Comparison of ENCODE assay signal across 1 cellular context in the genomic region with DNA sequence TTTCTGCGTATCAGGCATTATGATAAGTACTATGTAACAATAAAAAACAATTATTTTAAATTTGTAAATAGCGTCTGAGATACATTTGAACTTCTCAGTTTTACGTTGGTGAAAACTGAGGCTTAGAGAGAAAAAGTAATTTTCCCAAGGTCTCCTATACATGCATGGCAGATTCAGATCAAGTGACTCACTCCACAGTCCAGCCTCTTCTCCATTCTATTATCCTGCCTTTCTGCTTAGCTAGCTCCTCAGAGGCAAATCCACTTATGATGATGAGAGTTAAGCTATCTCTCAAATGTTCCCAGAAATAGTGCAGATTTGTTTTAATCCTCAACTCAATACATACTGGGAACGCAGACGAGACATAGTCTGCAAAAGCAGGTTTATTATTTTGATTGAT.
TF ChIP-seq lines count a peak whose summit lies in the region.

No MANE protein-coding gene starts in this region.

TF ChIP-seq in SK-N-SH treated with all-trans-retinoic acid at 6 μM for 48 hours, 23 proteins besides CTCF, POLR2A, EP300 and RAD21 (continued from another document):
- TF ChIP-seq, protein P1, sequence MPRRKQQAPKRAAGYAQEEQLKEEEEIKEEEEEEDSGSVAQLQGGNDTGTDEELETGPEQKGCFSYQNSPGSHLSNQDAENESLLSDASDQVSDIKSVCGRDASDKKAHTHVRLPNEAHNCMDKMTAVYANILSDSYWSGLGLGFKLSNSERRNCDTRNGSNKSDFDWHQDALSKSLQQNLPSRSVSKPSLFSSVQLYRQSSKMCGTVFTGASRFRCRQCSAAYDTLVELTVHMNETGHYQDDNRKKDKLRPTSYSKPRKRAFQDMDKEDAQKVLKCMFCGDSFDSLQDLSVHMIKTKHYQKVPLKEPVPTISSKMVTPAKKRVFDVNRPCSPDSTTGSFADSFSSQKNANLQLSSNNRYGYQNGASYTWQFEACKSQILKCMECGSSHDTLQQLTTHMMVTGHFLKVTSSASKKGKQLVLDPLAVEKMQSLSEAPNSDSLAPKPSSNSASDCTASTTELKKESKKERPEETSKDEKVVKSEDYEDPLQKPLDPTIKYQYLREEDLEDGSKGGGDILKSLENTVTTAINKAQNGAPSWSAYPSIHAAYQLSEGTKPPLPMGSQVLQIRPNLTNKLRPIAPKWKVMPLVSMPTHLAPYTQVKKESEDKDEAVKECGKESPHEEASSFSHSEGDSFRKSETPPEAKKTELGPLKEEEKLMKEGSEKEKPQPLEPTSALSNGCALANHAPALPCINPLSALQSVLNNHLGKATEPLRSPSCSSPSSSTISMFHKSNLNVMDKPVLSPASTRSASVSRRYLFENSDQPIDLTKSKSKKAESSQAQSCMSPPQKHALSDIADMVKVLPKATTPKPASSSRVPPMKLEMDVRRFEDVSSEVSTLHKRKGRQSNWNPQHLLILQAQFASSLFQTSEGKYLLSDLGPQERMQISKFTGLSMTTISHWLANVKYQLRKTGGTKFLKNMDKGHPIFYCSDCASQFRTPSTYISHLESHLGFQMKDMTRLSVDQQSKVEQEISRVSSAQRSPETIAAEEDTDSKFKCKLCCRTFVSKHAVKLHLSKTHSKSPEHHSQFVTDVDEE (CRISPR knock-in tag; IDR thresholded peaks at IDR 0.05), result no peak
- TF ChIP-seq GLIS3 (CRISPR knock-in tag; IDR thresholded peaks at IDR 0.05), result no peak
- no peak for TF ChIP-seq TCF4 (CRISPR knock-in tag; IDR thresholded peaks at IDR 0.05; ENCODE audit: borderline replicate concordance)
- TF ChIP-seq ZFP30 (CRISPR knock-in tag; IDR thresholded peaks at IDR 0.05), result no peak
- TF ChIP-seq, protein P2, sequence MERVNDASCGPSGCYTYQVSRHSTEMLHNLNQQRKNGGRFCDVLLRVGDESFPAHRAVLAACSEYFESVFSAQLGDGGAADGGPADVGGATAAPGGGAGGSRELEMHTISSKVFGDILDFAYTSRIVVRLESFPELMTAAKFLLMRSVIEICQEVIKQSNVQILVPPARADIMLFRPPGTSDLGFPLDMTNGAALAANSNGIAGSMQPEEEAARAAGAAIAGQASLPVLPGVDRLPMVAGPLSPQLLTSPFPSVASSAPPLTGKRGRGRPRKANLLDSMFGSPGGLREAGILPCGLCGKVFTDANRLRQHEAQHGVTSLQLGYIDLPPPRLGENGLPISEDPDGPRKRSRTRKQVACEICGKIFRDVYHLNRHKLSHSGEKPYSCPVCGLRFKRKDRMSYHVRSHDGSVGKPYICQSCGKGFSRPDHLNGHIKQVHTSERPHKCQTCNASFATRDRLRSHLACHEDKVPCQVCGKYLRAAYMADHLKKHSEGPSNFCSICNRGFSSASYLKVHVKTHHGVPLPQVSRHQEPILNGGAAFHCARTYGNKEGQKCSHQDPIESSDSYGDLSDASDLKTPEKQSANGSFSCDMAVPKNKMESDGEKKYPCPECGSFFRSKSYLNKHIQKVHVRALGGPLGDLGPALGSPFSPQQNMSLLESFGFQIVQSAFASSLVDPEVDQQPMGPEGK (CRISPR knock-in tag; IDR thresholded peaks at IDR 0.05; ENCODE audit: borderline replicate concordance), result no peak
